In the genomic region with DNA sequence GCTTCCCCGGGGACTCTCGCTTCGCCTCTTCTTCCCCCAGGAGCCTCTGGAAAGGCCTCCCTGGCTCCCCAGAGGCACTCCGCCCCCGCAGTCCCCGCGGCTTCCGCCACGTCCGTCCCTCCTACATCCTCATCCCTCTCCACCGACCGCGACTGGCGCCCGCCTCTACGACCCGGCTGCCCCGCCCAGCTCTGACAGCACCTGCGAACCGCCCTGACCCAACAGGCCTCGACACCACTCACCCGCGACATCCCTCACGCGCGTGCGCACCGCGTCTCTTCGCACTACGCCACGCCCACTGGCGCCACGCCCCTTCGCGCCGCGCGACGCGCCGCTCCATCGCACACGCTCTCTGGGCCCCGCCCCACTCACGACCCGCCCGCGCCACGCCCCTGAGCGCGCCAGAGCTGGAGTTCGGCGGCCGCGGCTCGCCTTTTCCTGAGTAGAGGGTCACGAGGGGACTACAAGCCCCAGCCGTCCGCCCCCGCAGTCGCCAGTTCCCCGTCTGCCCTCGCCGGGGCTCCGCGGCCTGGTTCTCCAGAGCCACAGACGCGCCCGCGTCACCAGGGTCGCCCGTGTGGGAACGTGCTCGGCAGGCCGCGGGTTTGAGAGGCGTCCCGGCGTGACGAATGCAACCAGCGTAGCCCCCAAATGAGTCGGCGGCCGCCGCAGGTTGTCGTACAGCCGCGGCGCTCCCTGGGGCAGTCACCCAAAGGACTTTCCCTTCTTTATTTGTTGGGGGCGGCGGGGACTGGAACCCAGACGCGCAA, we compare ENCODE assay signal across 8 cellular contexts. TPM values are rescaled to one million over a fixed set of nuclear protein-coding genes. Genes with fewer than 3 reads are reported as not detected.
DNase-seq lines count a peak whose midpoint lies in the region; ATAC-seq, FAIRE-seq and TF ChIP-seq lines count a peak whose summit lies in the region.

No MANE protein-coding gene starts in this region.

- peaks cover 29% of the 10 kb centered on the region for H3K4me1 ChIP-seq in HepG2 (ENCODE audit: insufficient read depth, low read length)

- H2AFZ ChIP-seq in HepG2 (ENCODE audit: low read length) = peak overlapping the region; percentile 33

- H3K4me3 ChIP-seq in HepG2 (replicated peaks in 1 of 3; ENCODE audit: insufficient read depth in 1 of 3, low read depth in 2 of 3, low read length in 3 of 3) = peak overlapping the region; percentile 58 to 86 (median 82)

- WGBS in HepG2 (ENCODE audit: low lambda C conversion rate) = under 1% methylated on average over 34 of the region's 94 CpGs

- BruUV-seq in HepG2 (replicated peaks; lab: Mats Ljungman, UMichigan) = no TSS peak

- H3K79me2 ChIP-seq in HepG2 (ENCODE audit: insufficient read depth, low read length) = no peaks in the 10 kb centered on the region

- POLR2A ChIA-PET in HepG2 (lab: Yijun Ruan, JAX) = interaction anchor here (0.6 to 2.5 kb wide), 22 partner anchors 9 to 600 kb away, joined by 3 to 21 read pairs (median 5); a partner anchor contains a TSS

- TF ChIP-seq CTCF in HepG2 (CRISPR knock-in tag; IDR thresholded peaks at IDR 0.05) = no peak; the same call in 1 of the 2 replicates

- peaks cover 0 to 2% of the 10 kb centered on the region in 2 experiments; a peak in 1 of 5 replicates for H3K36me3 ChIP-seq in HepG2 (replicated peaks in 1 of 2; ENCODE audit: control insufficient read depth in 1 of 2, insufficient read depth in 2 of 2, low read length in 2 of 2)

- H3K4me2 ChIP-seq in HepG2 (ENCODE audit: low read depth, low read length) = peak overlapping the region; percentile 97

- TF ChIP-seq EP300 in HepG2 (IDR thresholded peaks at IDR 0.05; ENCODE audit: low read depth in 2 of 2, low read length in 2 of 2) (no peak), HepG2 (CRISPR knock-in tag; IDR thresholded peaks at IDR 0.05; ENCODE audit: borderline replicate concordance) (peak; percentile 32; the same call in 1 of the 2 replicates)

- CTCF ChIA-PET in HepG2 (lab: Yijun Ruan, JAX; ENCODE audit: low intra/inter-chr PET ratio, low total read pairs) = no interaction called here

- peak; percentile 99 for DNase-seq in CD1c-positive myeloid dendritic cell (ENCODE audit: extremely low spot score)
- DNase-seq in NCI-H69 (lab: John Stamatoyannopoulos, UW) = peak; percentile 95
- DNase-seq in activated CD4-positive, alpha-beta T cell treated with anti-CD3 and anti-CD28 coated beads, Interleukin-2, amount 50 U/mL, for 1 hour = peak; percentile 97
- DNase-seq in cortex of kidney (lab: John Stamatoyannopoulos, UW) = peak; percentile 84
- DNase-seq in HepG2 (ENCODE audit: low spot score) = peak; percentile 87
- peak; percentile 96 to 98 for DNase-seq in stimulated activated CD4-positive, alpha-beta T cell treated with anti-CD3 and anti-CD28 coated beads, Interleukin-2, amount 100 ng/mL, for 48 hours

- FAIRE-seq in HepG2 (lab: Jason Lieb, UNC) = peak; percentile 56

- peak; percentile 80 for ATAC-seq in GM19397 (IDR thresholded peaks at IDR 0.05; ENCODE audit: unreplicated experiment)
- ATAC-seq in HG03558 (IDR thresholded peaks at IDR 0.05; ENCODE audit: extremely low read depth, unreplicated experiment) = peak; percentile 66
- ATAC-seq in HepG2 = peak; percentile 93

- H3K27ac ChIP-seq in HepG2 (ENCODE audit: extremely low read length, insufficient read depth, low read length) = peak overlapping the region; percentile 71

- H3K9ac ChIP-seq in HepG2 (ENCODE audit: insufficient read depth, low read depth, low read length) = peak overlapping the region; percentile 84

- in situ Hi-C loops in HepG2 (cut with HindIII; ENCODE audit: extremely low pct_ligation_motif_present, low pct_unique_long_range_greater_than_20kb) = no loop called here

- intact Hi-C loops in HepG2 (cut with micrococcal nuclease; ENCODE audit: unreplicated experiment) = loop anchor here (10.0 kb wide), 1 partner anchor 79 kb away; a partner anchor contains a TSS

- peak; percentile 60 to 95 for TF ChIP-seq POLR2A in HepG2 (IDR thresholded peaks at IDR 0.05; ENCODE audit: insufficient read depth in 1 of 2, low read depth in 2 of 2, low read length in 2 of 2)

- no peaks in the 10 kb centered on the region for H4K20me1 ChIP-seq in HepG2 (ENCODE audit: insufficient read depth, low read length)

- no peaks in the 10 kb centered on the region for H3K27me3 ChIP-seq in HepG2 (ENCODE audit: control insufficient read depth in 1 of 2, insufficient read depth in 2 of 2, low read length in 2 of 2)

- H3K9me3 ChIP-seq in HepG2 (ENCODE audit: low read length) = no peaks in the 10 kb centered on the region

- TF ChIP-seq RAD21 in HepG2 (CRISPR knock-in tag; IDR thresholded peaks at IDR 0.05) = peak; percentile 33

TF ChIP-seq in HepG2, 621 proteins besides CTCF, POLR2A, EP300 and RAD21 (continues in another document):
- TF ChIP-seq ARNTL (CRISPR knock-in tag; IDR thresholded peaks at IDR 0.05) (peak; percentile 41), SIX4 (CRISPR knock-in tag; IDR thresholded peaks at IDR 0.05) (0 out of 2 replicates have a peak, but pooled peaks have one; percentile 8), TOPORS (CRISPR knock-in tag; IDR thresholded peaks at IDR 0.05) (peak; percentile 96), TP53 (CRISPR knock-in tag; conservative IDR thresholded peaks at IDR 0.05) (peak; percentile 77), ZNF781 (CRISPR knock-in tag; IDR thresholded peaks at IDR 0.05; ENCODE audit: borderline replicate concordance, not compliant biosample characterization) (peak; percentile 78), HNRNPLL (IDR thresholded peaks at IDR 0.05; ENCODE audit: low read depth, low read length, poor library complexity, severe bottlenecking) (peak; percentile 71), ZNF543 (CRISPR knock-in tag; IDR thresholded peaks at IDR 0.05) (peak; percentile 91), CHD4 (IDR thresholded peaks at IDR 0.05; ENCODE audit: borderline replicate concordance, low read length) (no peak)
- TF ChIP-seq, protein P1, sequence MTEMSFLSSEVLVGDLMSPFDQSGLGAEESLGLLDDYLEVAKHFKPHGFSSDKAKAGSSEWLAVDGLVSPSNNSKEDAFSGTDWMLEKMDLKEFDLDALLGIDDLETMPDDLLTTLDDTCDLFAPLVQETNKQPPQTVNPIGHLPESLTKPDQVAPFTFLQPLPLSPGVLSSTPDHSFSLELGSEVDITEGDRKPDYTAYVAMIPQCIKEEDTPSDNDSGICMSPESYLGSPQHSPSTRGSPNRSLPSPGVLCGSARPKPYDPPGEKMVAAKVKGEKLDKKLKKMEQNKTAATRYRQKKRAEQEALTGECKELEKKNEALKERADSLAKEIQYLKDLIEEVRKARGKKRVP (CRISPR knock-in tag; IDR thresholded peaks at IDR 0.05) = peak in 1 of 2 experiments; percentile 79; a peak in 2 of 4 replicates
- TF ChIP-seq, protein P2, sequence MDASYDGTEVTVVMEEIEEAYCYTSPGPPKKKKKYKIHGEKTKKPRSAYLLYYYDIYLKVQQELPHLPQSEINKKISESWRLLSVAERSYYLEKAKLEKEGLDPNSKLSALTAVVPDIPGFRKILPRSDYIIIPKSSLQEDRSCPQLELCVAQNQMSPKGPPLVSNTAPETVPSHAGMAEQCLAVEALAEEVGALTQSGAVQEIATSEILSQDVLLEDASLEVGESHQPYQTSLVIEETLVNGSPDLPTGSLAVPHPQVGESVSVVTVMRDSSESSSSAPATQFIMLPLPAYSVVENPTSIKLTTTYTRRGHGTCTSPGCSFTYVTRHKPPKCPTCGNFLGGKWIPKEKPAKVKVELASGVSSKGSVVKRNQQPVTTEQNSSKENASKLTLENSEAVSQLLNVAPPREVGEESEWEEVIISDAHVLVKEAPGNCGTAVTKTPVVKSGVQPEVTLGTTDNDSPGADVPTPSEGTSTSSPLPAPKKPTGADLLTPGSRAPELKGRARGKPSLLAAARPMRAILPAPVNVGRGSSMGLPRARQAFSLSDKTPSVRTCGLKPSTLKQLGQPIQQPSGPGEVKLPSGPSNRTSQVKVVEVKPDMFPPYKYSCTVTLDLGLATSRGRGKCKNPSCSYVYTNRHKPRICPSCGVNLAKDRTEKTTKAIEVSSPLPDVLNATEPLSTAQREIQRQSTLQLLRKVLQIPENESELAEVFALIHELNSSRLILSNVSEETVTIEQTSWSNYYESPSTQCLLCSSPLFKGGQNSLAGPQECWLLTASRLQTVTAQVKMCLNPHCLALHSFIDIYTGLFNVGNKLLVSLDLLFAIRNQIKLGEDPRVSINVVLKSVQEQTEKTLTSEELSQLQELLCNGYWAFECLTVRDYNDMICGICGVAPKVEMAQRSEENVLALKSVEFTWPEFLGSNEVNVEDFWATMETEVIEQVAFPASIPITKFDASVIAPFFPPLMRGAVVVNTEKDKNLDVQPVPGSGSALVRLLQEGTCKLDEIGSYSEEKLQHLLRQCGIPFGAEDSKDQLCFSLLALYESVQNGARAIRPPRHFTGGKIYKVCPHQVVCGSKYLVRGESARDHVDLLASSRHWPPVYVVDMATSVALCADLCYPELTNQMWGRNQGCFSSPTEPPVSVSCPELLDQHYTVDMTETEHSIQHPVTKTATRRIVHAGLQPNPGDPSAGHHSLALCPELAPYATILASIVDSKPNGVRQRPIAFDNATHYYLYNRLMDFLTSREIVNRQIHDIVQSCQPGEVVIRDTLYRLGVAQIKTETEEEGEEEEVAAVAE (CRISPR knock-in tag; IDR thresholded peaks at IDR 0.05; ENCODE audit: borderline replicate concordance) = peak; percentile 68; the same call in 1 of the 2 replicates

RNA-seq across cellular contexts. Expression of a gene that starts 56.2 kb away (rescaled TPM):
- 0.81 and 1.1 TPM in 2 replicates for total RNA-seq in HepG2 (2016; rRNA removed; fragmentation: Illumina TruSeq; extraction: Trizol)
- 5.0 and 5.2 TPM in 2 replicates for total RNA-seq in HepG2 (2016; cell fraction: cytosol; rRNA removed; fragmentation: Illumina TruSeq; extraction: Trizol; ENCODE audit: low read depth)
- total RNA-seq in HepG2 (2016; cell fraction: insoluble cytoplasmic fraction; rRNA removed; fragmentation: Illumina TruSeq; extraction: Trizol) = 0.97 and 1.1 TPM in 2 replicates
- 1.3 and 2.1 TPM in 2 replicates for total RNA-seq in HepG2 (2016; cell fraction: membrane; rRNA removed; fragmentation: Illumina TruSeq; extraction: Trizol)
- 4.7 and 6.7 TPM in 2 replicates for total RNA-seq in HepG2 (2016; cell fraction: nucleus; rRNA removed; fragmentation: Illumina TruSeq; extraction: Trizol)
- 0.54 and 0.62 TPM in 2 replicates for polyA plus RNA-seq in HepG2 (2011; rRNA removed)
- polyA plus RNA-seq in HepG2 (2011; cell fraction: cytosol; rRNA removed) = 0.24 and 0.56 TPM in 2 replicates
- polyA plus RNA-seq in HepG2 (2011; cell fraction: nucleus; rRNA removed) = 1.2 and 2.3 TPM in 2 replicates
- polyA plus RNA-seq in HepG2 (2012) = 0.67 and 1.2 TPM in 2 replicates
- polyA plus RNA-seq in HepG2 (2016; cell fraction: cytosol; fragmentation: Illumina TruSeq; extraction: Trizol; ENCODE audit: low read depth) = 0.34 and 0.40 TPM in 2 replicates
- 0.52 and 1.1 TPM in 2 replicates for polyA plus RNA-seq in HepG2 (2016; cell fraction: insoluble cytoplasmic fraction; fragmentation: Illumina TruSeq; extraction: Trizol; ENCODE audit: low read depth)
- 0.24 and 0.45 TPM in 2 replicates for polyA plus RNA-seq in HepG2 (2016; cell fraction: membrane; fragmentation: Illumina TruSeq; extraction: Trizol; ENCODE audit: low read depth)
- polyA plus RNA-seq in HepG2 (2016; cell fraction: nucleus; fragmentation: Illumina TruSeq; extraction: Trizol; ENCODE audit: insufficient read depth, low read depth) = 2.8 and 4.0 TPM in 2 replicates
- 2.6 and 13.1 TPM in 2 replicates for polyA minus RNA-seq in HepG2 (2011; rRNA and poly(A)+ RNA removed; ENCODE audit: low replicate concordance)
- 0.40 and 1.3 TPM in 2 replicates for polyA minus RNA-seq in HepG2 (2011; cell fraction: cytosol; rRNA and poly(A)+ RNA removed)
- polyA minus RNA-seq in HepG2 (2011; cell fraction: nucleus; rRNA and poly(A)+ RNA removed) = 11.1 and 12.6 TPM in 2 replicates

Comparison
In these comparisons a context has a peak if more than half of its experiments do, and no peak if none do; other contexts are left out.
1. Peak in every context shown above with its lines: DNase-seq, ATAC-seq, H3K4me3 ChIP-seq and H3K27ac ChIP-seq.